Comparison of ENCODE assay signal across 10 cellular contexts in genomic region chr6:149128489-149129145, GRCh38.
DNase-seq lines count a peak whose midpoint lies in the region; ATAC-seq and TF ChIP-seq lines count a peak whose summit lies in the region.
"Had no signal": no experiment of that assay in that cellular context is flagged by ENCODE, and none has a peak within 500 bp of the region (broad histone marks: within the 10 kb centered on the region; RNA-seq: fewer than 3 reads in every experiment).

No MANE protein-coding gene starts in this region.

- no peak overlapping the region for H3K9ac ChIP-seq in subcutaneous abdominal adipose tissue (ENCODE audit: low read length in 5 of 5)

- H3K27ac ChIP-seq in heart left ventricle (peak overlapping the region in 2 of 12 donors; percentile 45 to 46), subcutaneous abdominal adipose tissue (ENCODE audit: low read depth, low read length) (peak overlapping the region; percentile 13), gastrocnemius medialis (no peak overlapping the region)

- DNase-seq in stimulated activated CD4-positive, alpha-beta T cell treated with anti-CD3 and anti-CD28 coated beads, Interleukin-15, amount 100 ng/mL, for 24 hours = peak; percentile 35
- no peak for DNase-seq in stimulated activated CD4-positive, alpha-beta T cell treated with anti-CD3 and anti-CD28 coated beads, Interleukin-4, amount 100 ng/mL, for 1 hour
- DNase-seq in activated CD4-positive, alpha-beta T cell treated with anti-CD3 and anti-CD28 coated beads, Interleukin-2, amount 50 U/mL, for 4 hours = peak; percentile 15 to 29
- DNase-seq in heart left ventricle (peak in 1 of 5 donors; percentile 26), SW 1271 (lab: John Stamatoyannopoulos, UW) (no peak), gastrocnemius medialis (no peak)
- DNase-seq: trophoblast cell had no signal

- TF ChIP-seq CTCF in heart left ventricle (IDR thresholded peaks at IDR 0.05) (no peak), gastrocnemius medialis (IDR thresholded peaks at IDR 0.05 in 4 of 5, conservative IDR thresholded peaks at IDR 0.05 in 1 of 5) (no peak)

- no peak for TF ChIP-seq POLR2A in heart left ventricle (IDR thresholded peaks at IDR 0.05)
- TF ChIP-seq POLR2A in gastrocnemius medialis (IDR thresholded peaks at IDR 0.05) = no peak

- no peaks in the 10 kb centered on the region for H3K36me3 ChIP-seq in heart left ventricle
- no peaks in the 10 kb centered on the region for H3K36me3 ChIP-seq in subcutaneous abdominal adipose tissue (ENCODE audit: control insufficient read depth in 5 of 5, insufficient read depth in 5 of 5, low read length in 5 of 5)
- no peaks in the 10 kb centered on the region for H3K36me3 ChIP-seq in gastrocnemius medialis
- H3K36me3 ChIP-seq: HAP-1 had no signal

- H3K4me3 ChIP-seq in heart left ventricle (no peak overlapping the region), subcutaneous abdominal adipose tissue (ENCODE audit: low read depth in 1 of 5, low read length in 5 of 5) (no peak overlapping the region), gastrocnemius medialis (no peak overlapping the region)
- H3K4me3 ChIP-seq: HAP-1 had no signal

- in situ Hi-C loops in gastrocnemius medialis (cut with MboI; ENCODE audit: low sequenced_read_pairs in 4 of 4) = no loop called here

- no peaks in the 10 kb centered on the region for H3K9me3 ChIP-seq in heart left ventricle
- no peaks in the 10 kb centered on the region for H3K9me3 ChIP-seq in subcutaneous abdominal adipose tissue (ENCODE audit: control insufficient read depth in 5 of 5, low read length in 5 of 5)
- H3K9me3 ChIP-seq in gastrocnemius medialis = no peaks in the 10 kb centered on the region
- H3K9me3 ChIP-seq: HAP-1 had no signal

- H3K4me1 ChIP-seq in heart left ventricle (peaks cover 0 to 14% (median 0%) of the 10 kb centered on the region in 12 donors), subcutaneous abdominal adipose tissue (ENCODE audit: control insufficient read depth in 5 of 5, insufficient read depth in 5 of 5, low read length in 5 of 5) (peaks cover 0 to 15% (median 12%) of the 10 kb centered on the region in 5 donors), gastrocnemius medialis (no peaks in the 10 kb centered on the region)
- H3K4me1 ChIP-seq: HAP-1 had no signal

- peaks cover 0 to 4% (median 0%) of the 10 kb centered on the region in 9 donors for H3K27me3 ChIP-seq in heart left ventricle
- no peaks in the 10 kb centered on the region for H3K27me3 ChIP-seq in subcutaneous abdominal adipose tissue (ENCODE audit: control insufficient read depth in 5 of 5, insufficient read depth in 4 of 5, low read length in 5 of 5)
- no peaks in the 10 kb centered on the region for H3K27me3 ChIP-seq in gastrocnemius medialis

- intact Hi-C loops in heart left ventricle (cut with DNase I) (no loop called here), gastrocnemius medialis (cut with DNase I; ENCODE audit: low total_unique reads) (loop anchor here (1.0 kb wide), 1 partner anchor 42 kb away; no protein-coding TSS in a partner anchor)

- ATAC-seq in heart left ventricle (peak in 3 of 4 donors; percentile 42 to 63 (median 54)), GM21825 (IDR thresholded peaks at IDR 0.05; ENCODE audit: unreplicated experiment) (no peak), gastrocnemius medialis (no peak)

- WGBS in heart left ventricle, 4 donors = 45 to 52% (median 52%) methylated on average over 5 of the region's 5 CpGs

Comparison
In these comparisons a context has a peak if more than half of its experiments do, and no peak if none do; other contexts are left out.
1. DNase-seq: peak in stimulated activated CD4-positive, alpha-beta T cell treated with anti-CD3 and anti-CD28 coated beads, Interleukin-15, amount 100 ng/mL, for 24 hours (single experiment) and activated CD4-positive, alpha-beta T cell treated with anti-CD3 and anti-CD28 coated beads, Interleukin-2, amount 50 U/mL, for 4 hours (2 of 2); none in stimulated activated CD4-positive, alpha-beta T cell treated with anti-CD3 and anti-CD28 coated beads, Interleukin-4, amount 100 ng/mL, for 1 hour (single experiment), SW 1271 (0 of 2) and gastrocnemius medialis (0 of 2).
2. ATAC-seq: peak in heart left ventricle (3 of 4); none in GM21825 (single experiment) and gastrocnemius medialis (0 of 2).